ENCODE assay signal across 15 cellular contexts in the genomic region with DNA sequence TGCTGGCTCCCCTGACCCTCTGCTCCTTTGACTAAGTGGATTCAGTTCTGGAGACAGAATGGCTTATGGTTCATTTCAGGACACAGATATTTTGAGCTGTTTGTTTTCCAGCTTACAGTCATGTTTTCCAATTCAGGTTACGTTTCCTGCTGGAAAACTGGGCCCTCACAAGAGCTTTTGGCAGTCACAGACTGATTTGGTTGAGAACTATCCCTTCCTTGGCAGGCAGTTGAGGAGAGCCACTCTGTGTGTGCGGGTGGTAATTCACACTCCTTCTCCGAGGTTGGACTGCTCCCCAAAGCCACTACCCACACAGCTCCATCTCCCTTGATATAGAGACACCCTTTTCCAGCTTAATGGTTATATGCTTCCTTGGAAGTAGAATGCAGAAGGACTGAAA.
"Had no signal": no experiment of that assay in that cellular context is flagged by ENCODE, and none has a peak within 500 bp of the region (broad histone marks: within the 10 kb centered on the region; RNA-seq: fewer than 3 reads in every experiment).

No MANE protein-coding gene starts in this region.

- ATAC-seq: activated CD8-positive, alpha-beta T cell treated with anti-CD3 and anti-CD28 coated beads for 36 hours; gastrocnemius medialis; SK-N-SH treated with all-trans-retinoic acid at 6 μM for 48 hours had no signal

- DNase-seq: activated B cell treated with CpG ODN at 0.5 μM for 24 hours; activated CD4-positive, alpha-beta T cell treated with anti-CD3 and anti-CD28 coated beads for 48 hours; activated CD8-positive, alpha-beta T cell treated with anti-CD3 and anti-CD28 coated beads for 36 hours; activated naive CD4-positive, alpha-beta T cell treated with anti-CD3 and anti-CD28 coated beads for 36 hours; activated T-cell treated with anti-CD3 and anti-CD28 coated beads, Interleukin-2, amount 50 U/mL, for 24 hours; central memory CD4-positive, alpha-beta T cell; effector CD4-positive, alpha-beta T cell; immature natural killer cell; lower lobe of right lung; stimulated activated CD8-positive, alpha-beta memory T cell treated with anti-CD3 and anti-CD28 coated beads, Interleukin-4, amount 100 ng/mL, for 48 hours; stimulated activated naive CD4-positive, alpha-beta T cell; T-helper 1 cell; T-helper 9 cell had no signal
